15 cellular contexts compared by ENCODE assay signal in genomic region chr3:43870844-43871626, GRCh38.
DNase-seq lines count a peak whose midpoint lies in the region; TF ChIP-seq lines count a peak whose summit lies in the region.
"Had no signal": no experiment of that assay in that cellular context is flagged by ENCODE, and none has a peak within 500 bp of the region (broad histone marks: within the 10 kb centered on the region; RNA-seq: fewer than 3 reads in every experiment).

No MANE protein-coding gene starts in this region.

- no peaks in the 10 kb centered on the region for H3K9me3 ChIP-seq in testis
- H3K9me3 ChIP-seq: pancreas had no signal

- H3K4me3 ChIP-seq in fibroblast of the aortic adventitia (ENCODE audit: low read depth, low read length) (no peak overlapping the region), testis (no peak overlapping the region)
- H3K4me3 ChIP-seq: BLaER1 treated with 17β-estradiol and CSF1 and Interleukin-3, amounts not matched to agents 10 nM and 100 nM; cardiac muscle cell; pancreas had no signal

- DNase-seq in HT1080 (ENCODE audit: low read depth) (peak; percentile 51), fibroblast of the aortic adventitia (ENCODE audit: low read depth) (peak; percentile 30), testis (no peak), ureter (ENCODE audit: low spot score) (no peak), DMS114 treated with DMSO at 0.1 percent for 48 hours (lab: John Stamatoyannopoulos, UW; ENCODE audit: unreplicated experiment) (no peak)
- DNase-seq: activated CD8-positive, alpha-beta T cell treated with anti-CD3 and anti-CD28 coated beads, Interleukin-2, amount 10 ng/mL, durations not matched to agents 7 days and 5 days; activated T-cell treated with anti-CD3 and anti-CD28 coated beads, Interleukin-2, amount 50 U/mL, for 48 hours; DMS79; Karpas-422; left ventricle myocardium superior had no signal

- H3K36me3 ChIP-seq in testis (ENCODE audit: low read depth, missing control alignments) = no peaks in the 10 kb centered on the region
- H3K36me3 ChIP-seq: BLaER1 treated with 17β-estradiol and CSF1 and Interleukin-3, amounts not matched to agents 10 nM and 100 nM; cardiac muscle cell; pancreas had no signal

- WGBS in testis, 2 donors = 58 to 69% methylated on average over 2 of the region's 2 CpGs

- intact Hi-C loops in testis (cut with DNase I; ENCODE audit: low total_unique reads) = no loop called here

- no peaks in the 10 kb centered on the region for H3K4me1 ChIP-seq in testis

- TF ChIP-seq CTCF in fibroblast of the aortic adventitia (IDR thresholded peaks at IDR 0.05; ENCODE audit: insufficient read depth, low read length) (no peak), testis (IDR thresholded peaks at IDR 0.05) (no peak)

- TF ChIP-seq POLR2A in testis (IDR thresholded peaks at IDR 0.05) = no peak

- peak overlapping the region; percentile 43 for H3K27ac ChIP-seq in angular gyrus (ENCODE audit: low read depth, low read length)
- H3K27ac ChIP-seq in temporal lobe (ENCODE audit: low read depth, low read length) = peak overlapping the region; percentile 4
- H3K27ac ChIP-seq in testis = no peak overlapping the region
- H3K27ac ChIP-seq: cardiac muscle cell, pancreas had no signal

- no peaks in the 10 kb centered on the region for H3K27me3 ChIP-seq in testis
- H3K27me3 ChIP-seq: BLaER1 treated with 17β-estradiol and CSF1 and Interleukin-3, amounts not matched to agents 10 nM and 100 nM; cardiac muscle cell; pancreas had no signal

Comparison
In these comparisons a context has a peak if more than half of its experiments do, and no peak if none do; other contexts are left out.
1. DNase-seq: peak in HT1080 (single experiment) and fibroblast of the aortic adventitia (single experiment); none in testis (single experiment), ureter (single experiment) and DMS114 treated with DMSO at 0.1 percent for 48 hours (single experiment).
2. H3K27ac ChIP-seq: peak in angular gyrus (single experiment) and temporal lobe (single experiment); none in testis (0 of 2).